Comparison of ENCODE assay signal across 1 cellular context in the genomic region with DNA sequence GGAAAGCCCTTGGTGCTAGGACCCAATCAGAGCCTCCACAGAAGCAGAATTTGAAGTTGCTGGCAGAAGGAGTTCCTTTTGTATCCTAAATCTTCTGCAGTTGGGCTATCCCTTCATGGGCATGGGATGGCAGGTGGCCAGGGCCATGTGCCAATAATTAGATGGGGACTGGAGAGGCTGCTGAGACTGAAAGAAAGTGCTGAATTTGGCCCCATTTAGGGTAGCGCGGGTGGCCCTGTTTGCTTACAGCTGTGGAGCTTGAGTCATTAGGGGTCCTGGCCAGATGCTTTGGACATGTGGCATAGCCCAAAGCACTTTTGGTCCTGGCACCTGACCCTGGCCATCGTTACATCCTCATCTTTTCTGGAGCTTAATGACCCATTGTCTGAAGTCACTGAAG.
TF ChIP-seq lines count a peak whose summit lies in the region.

No MANE protein-coding gene starts in this region.

TF ChIP-seq in WTC11, 78 proteins besides CTCF, POLR2A, EP300 and RAD21 (continued from another document):
- TF ChIP-seq, protein P1, sequence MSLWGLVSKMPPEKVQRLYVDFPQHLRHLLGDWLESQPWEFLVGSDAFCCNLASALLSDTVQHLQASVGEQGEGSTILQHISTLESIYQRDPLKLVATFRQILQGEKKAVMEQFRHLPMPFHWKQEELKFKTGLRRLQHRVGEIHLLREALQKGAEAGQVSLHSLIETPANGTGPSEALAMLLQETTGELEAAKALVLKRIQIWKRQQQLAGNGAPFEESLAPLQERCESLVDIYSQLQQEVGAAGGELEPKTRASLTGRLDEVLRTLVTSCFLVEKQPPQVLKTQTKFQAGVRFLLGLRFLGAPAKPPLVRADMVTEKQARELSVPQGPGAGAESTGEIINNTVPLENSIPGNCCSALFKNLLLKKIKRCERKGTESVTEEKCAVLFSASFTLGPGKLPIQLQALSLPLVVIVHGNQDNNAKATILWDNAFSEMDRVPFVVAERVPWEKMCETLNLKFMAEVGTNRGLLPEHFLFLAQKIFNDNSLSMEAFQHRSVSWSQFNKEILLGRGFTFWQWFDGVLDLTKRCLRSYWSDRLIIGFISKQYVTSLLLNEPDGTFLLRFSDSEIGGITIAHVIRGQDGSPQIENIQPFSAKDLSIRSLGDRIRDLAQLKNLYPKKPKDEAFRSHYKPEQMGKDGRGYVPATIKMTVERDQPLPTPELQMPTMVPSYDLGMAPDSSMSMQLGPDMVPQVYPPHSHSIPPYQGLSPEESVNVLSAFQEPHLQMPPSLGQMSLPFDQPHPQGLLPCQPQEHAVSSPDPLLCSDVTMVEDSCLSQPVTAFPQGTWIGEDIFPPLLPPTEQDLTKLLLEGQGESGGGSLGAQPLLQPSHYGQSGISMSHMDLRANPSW (CRISPR knock-in tag; conservative IDR thresholded peaks at IDR 0.05; ENCODE audit: low read depth), result no peak
- no peak for TF ChIP-seq EMX1 (CRISPR knock-in tag; IDR thresholded peaks at IDR 0.05)
- no peak for TF ChIP-seq OVOL2 (CRISPR knock-in tag; IDR thresholded peaks at IDR 0.05; ENCODE audit: borderline replicate concordance)
- TF ChIP-seq, protein P2, sequence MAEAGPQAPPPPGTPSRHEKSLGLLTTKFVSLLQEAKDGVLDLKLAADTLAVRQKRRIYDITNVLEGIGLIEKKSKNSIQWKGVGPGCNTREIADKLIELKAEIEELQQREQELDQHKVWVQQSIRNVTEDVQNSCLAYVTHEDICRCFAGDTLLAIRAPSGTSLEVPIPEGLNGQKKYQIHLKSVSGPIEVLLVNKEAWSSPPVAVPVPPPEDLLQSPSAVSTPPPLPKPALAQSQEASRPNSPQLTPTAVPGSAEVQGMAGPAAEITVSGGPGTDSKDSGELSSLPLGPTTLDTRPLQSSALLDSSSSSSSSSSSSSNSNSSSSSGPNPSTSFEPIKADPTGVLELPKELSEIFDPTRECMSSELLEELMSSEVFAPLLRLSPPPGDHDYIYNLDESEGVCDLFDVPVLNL (CRISPR knock-in tag; IDR thresholded peaks at IDR 0.05; ENCODE audit: borderline replicate concordance, low read depth), result no peak
- TF ChIP-seq ELF4 (CRISPR knock-in tag; IDR thresholded peaks at IDR 0.05; ENCODE audit: low read depth), result no peak
TF ChIP-seq in WTC11: peak in this region for 0.
